Comparison of ENCODE assay signal across 9 cellular contexts in genomic region chr1:111399792-111400610, GRCh38. TPM values are rescaled to one million over a fixed set of nuclear protein-coding genes. Genes with fewer than 3 reads are reported as not detected.
A peak's percentile ranks its signal among the peaks of the same experiment; 100 is the strongest.
DNase-seq lines count a peak whose midpoint lies in the region; ATAC-seq and TF ChIP-seq lines count a peak whose summit lies in the region.
"Had no signal": no experiment of that assay in that cellular context is flagged by ENCODE, and none has a peak within 500 bp of the region (broad histone marks: within the 10 kb centered on the region; RNA-seq: fewer than 3 reads in every experiment).

No MANE protein-coding gene starts in this region.

- no peaks in the 10 kb centered on the region for H3K36me3 ChIP-seq in CD8-positive, alpha-beta memory T cell (ENCODE audit: insufficient read depth, low read length)
- H3K36me3 ChIP-seq in GM23338 (ENCODE audit: insufficient read depth) (no peaks in the 10 kb centered on the region), right atrium auricular region (no peaks in the 10 kb centered on the region), smooth muscle cell (ENCODE audit: low read depth) (no peaks in the 10 kb centered on the region)

- no peak overlapping the region for H3K4me2 ChIP-seq in GM23338
- peak overlapping the region; percentile 75 for H3K4me2 ChIP-seq in smooth muscle cell

- POLR2A ChIA-PET in CD8-positive, alpha-beta memory T cell (lab: Charles Lee): no interaction called here

- H4K20me1 ChIP-seq in GM23338 (replicated peaks; ENCODE audit: insufficient read depth) (no peaks in the 10 kb centered on the region), smooth muscle cell (ENCODE audit: low read depth) (no peaks in the 10 kb centered on the region)

- H3K4me3 ChIP-seq in CD8-positive, alpha-beta memory T cell (ENCODE audit: low read length): no peak overlapping the region
- H3K4me3 ChIP-seq in GM23338 (no peak overlapping the region), right atrium auricular region (no peak overlapping the region), smooth muscle cell (peak overlapping the region; percentile 12)

- H3F3A ChIP-seq in GM23338 (replicated peaks; ENCODE audit: low read depth) (no peaks in the 10 kb centered on the region), smooth muscle cell (ENCODE audit: low read depth) (no peaks in the 10 kb centered on the region)

- peaks cover 2 to 10% of the 10 kb centered on the region in 2 donors for H3K27me3 Mint-ChIP-seq in CD8-positive, alpha-beta memory T cell
- H3K27me3 Mint-ChIP-seq in GM23338 (ENCODE audit: insufficient read depth, low read depth, poor library complexity): peaks cover 3% of the 10 kb centered on the region

- 21% methylated on average over 9 of the region's 9 CpGs for WGBS in smooth muscle cell (ENCODE audit: low lambda C conversion rate)

- peaks cover 0 to 5% (median 2%) of the 10 kb centered on the region in 5 donors for H3K9me3 Mint-ChIP-seq in CD8-positive, alpha-beta memory T cell
- H3K9me3 Mint-ChIP-seq in GM23338: peaks cover 3% of the 10 kb centered on the region; the same call in 1 of the 3 replicates
- H3K9me3 Mint-ChIP-seq: stimulated activated effector memory CD8-positive, alpha-beta T cell treated with anti-CD3 and anti-CD28 coated beads, Interleukin-12 subunit alpha, Interleukin-12 subunit beta, amount 100 ng/mL, for 72 hours had no signal

- H3K36me3 Mint-ChIP-seq in CD8-positive, alpha-beta memory T cell: peaks cover 0 to 4% (median 0%) of the 10 kb centered on the region in 3 donors
- H3K36me3 Mint-ChIP-seq in GM23338 (ENCODE audit: low read depth): no peaks in the 10 kb centered on the region
- H3K36me3 Mint-ChIP-seq: stimulated activated effector memory CD8-positive, alpha-beta T cell treated with anti-CD3 and anti-CD28 coated beads, Interleukin-12 subunit alpha, Interleukin-12 subunit beta, amount 100 ng/mL, for 72 hours had no signal

- CTCF ChIA-PET in CD8-positive, alpha-beta memory T cell (lab: Charles Lee): interaction anchor here (0.8 to 2.9 kb wide), 14 partner anchors 15 to 370 kb away, joined by 3 to 21 read pairs (median 4); partner anchors contain the start of genes ATP5PB, CHI3L2 and WDR77

- no peaks in the 10 kb centered on the region for H3K79me2 ChIP-seq in GM23338 (replicated peaks; ENCODE audit: insufficient read depth)
- H3K79me2 ChIP-seq in smooth muscle cell (ENCODE audit: low read depth): no peaks in the 10 kb centered on the region

- DNase-seq in CD8-positive, alpha-beta memory T cell: peak in 4 of 5 donors; percentile 15 to 37 (median 26)
- peak; percentile 82 for DNase-seq in GM23338 (ENCODE audit: low spot score)
- DNase-seq in NCI-H82 treated with DMSO at 0.1 percent for 48 hours (lab: John Stamatoyannopoulos, UW; ENCODE audit: unreplicated experiment): peak; percentile 38
- DNase-seq in activated T-cell treated with anti-CD3 and anti-CD28 coated beads, Interleukin-2, amount 50 U/mL, for 48 hours: peak; percentile 44 to 52
- DNase-seq in right atrium auricular region (ENCODE audit: low spot score): peak; percentile 71
- no peak for DNase-seq in smooth muscle cell (lab: John Stamatoyannopoulos, UW; ENCODE audit: unreplicated experiment)

- H2AFZ ChIP-seq in GM23338 (no peak overlapping the region), smooth muscle cell (ENCODE audit: low read depth) (peak overlapping the region; percentile 78)

- H3K9me3 ChIP-seq in CD8-positive, alpha-beta memory T cell (ENCODE audit: low read length): no peaks in the 10 kb centered on the region
- H3K9me3 ChIP-seq in right atrium auricular region (no peaks in the 10 kb centered on the region), smooth muscle cell (replicated peaks; ENCODE audit: low read depth) (no peaks in the 10 kb centered on the region)

- no peak overlapping the region for H3K27ac ChIP-seq in CD8-positive, alpha-beta memory T cell (ENCODE audit: low read depth, low read length)
- no peak overlapping the region for H3K27ac ChIP-seq in GM23338 (ENCODE audit: low read depth)
- no peak overlapping the region for H3K27ac ChIP-seq in right atrium auricular region
- H3K27ac ChIP-seq in smooth muscle cell (ENCODE audit: low read depth): no peak overlapping the region

- H3K9me2 ChIP-seq in GM23338 (ENCODE audit: insufficient read depth): 0 out of 2 replicates have a peak, but pooled peaks cover 1% of the 10 kb centered on the region

- TF ChIP-seq CTCF in GM23338 (conservative IDR thresholded peaks at IDR 0.05; ENCODE audit: low read depth in 2 of 2) (peak; percentile 70 to 81), right atrium auricular region (IDR thresholded peaks at IDR 0.05) (peak; percentile 34 to 78), smooth muscle cell (IDR thresholded peaks at IDR 0.05; ENCODE audit: borderline replicate concordance, insufficient read depth, poor library complexity, severe bottlenecking) (peak; percentile 76)

- no peak overlapping the region for H3K27ac Mint-ChIP-seq in CD8-positive, alpha-beta memory T cell
- no peak overlapping the region for H3K27ac Mint-ChIP-seq in GM23338
- H3K27ac Mint-ChIP-seq: stimulated activated effector memory CD8-positive, alpha-beta T cell treated with anti-CD3 and anti-CD28 coated beads, Interleukin-12 subunit alpha, Interleukin-12 subunit beta, amount 100 ng/mL, for 72 hours had no signal

- no peak overlapping the region for H3K4me3 Mint-ChIP-seq in CD8-positive, alpha-beta memory T cell
- H3K4me3 Mint-ChIP-seq in GM23338: no peak overlapping the region
- H3K4me3 Mint-ChIP-seq: stimulated activated effector memory CD8-positive, alpha-beta T cell treated with anti-CD3 and anti-CD28 coated beads, Interleukin-12 subunit alpha, Interleukin-12 subunit beta, amount 100 ng/mL, for 72 hours had no signal

- peaks cover 9 to 26% (median 10%) of the 10 kb centered on the region in 3 donors for H3K4me1 Mint-ChIP-seq in CD8-positive, alpha-beta memory T cell
- no peaks in the 10 kb centered on the region for H3K4me1 Mint-ChIP-seq in GM23338

- no peak overlapping the region for H3K9ac ChIP-seq in smooth muscle cell (ENCODE audit: low read depth)

- H3K4me1 ChIP-seq in CD8-positive, alpha-beta memory T cell (ENCODE audit: insufficient read depth, low read length): no peaks in the 10 kb centered on the region
- no peaks in the 10 kb centered on the region for H3K4me1 ChIP-seq in GM23338 (ENCODE audit: insufficient read depth)
- H3K4me1 ChIP-seq in right atrium auricular region: no peaks in the 10 kb centered on the region
- H3K4me1 ChIP-seq in smooth muscle cell (ENCODE audit: low read depth): no peaks in the 10 kb centered on the region

- H3K27me3 ChIP-seq in CD8-positive, alpha-beta memory T cell (ENCODE audit: insufficient read depth, low read length, poor library complexity, severe bottlenecking): no peaks in the 10 kb centered on the region
- H3K27me3 ChIP-seq in GM23338 (ENCODE audit: insufficient read depth): no peaks in the 10 kb centered on the region
- H3K27me3 ChIP-seq in right atrium auricular region: no peaks in the 10 kb centered on the region
- H3K27me3 ChIP-seq in smooth muscle cell (ENCODE audit: low read depth): no peaks in the 10 kb centered on the region

- ATAC-seq in GM23338 (peak; percentile 25; the same call in 2 of the 3 replicates), HG03521 (IDR thresholded peaks at IDR 0.05; ENCODE audit: unreplicated experiment) (no peak), GM18873 (IDR thresholded peaks at IDR 0.05; ENCODE audit: low FRiP score, unreplicated experiment) (no peak)
- ATAC-seq: stimulated activated effector memory CD8-positive, alpha-beta T cell treated with anti-CD3 and anti-CD28 coated beads, Interleukin-12 subunit alpha, Interleukin-12 subunit beta, amount 100 ng/mL, for 72 hours had no signal

RNA-seq across cellular contexts. Expression of gene OVGP1, which starts 27.5 kb away (rescaled TPM):
- total RNA-seq in CD8-positive, alpha-beta memory T cell: 1 to 10 TPM in 1 of 2 experiments, under 1 TPM in 1; 0.69 to 1.4 TPM
- 0.63 TPM for polyA plus RNA-seq in CD8-positive, alpha-beta memory T cell
- 0.93 and 1.0 TPM in 2 replicates for total RNA-seq in GM23338 (2014; rRNA removed; shearing (Covaris generic))
- polyA plus RNA-seq in GM23338 (2016; fragmentation: Nextera tagmentation; extraction: Ambion mirVana): 0.82 and 0.99 TPM in 2 replicates
- under 1 TPM in 1 of 2 donors, not detected in 1; 0.83 TPM for total RNA-seq in right atrium auricular region
- total RNA-seq in smooth muscle cell: 1.3 and 1.4 TPM in 2 replicates
- 0.96 and 1.5 TPM in 2 replicates for polyA plus RNA-seq in smooth muscle cell

RNA-seq across cellular contexts. Expression of gene WDR77, which starts 49.1 kb away (rescaled TPM):
- 10 to 100 TPM; 73.2 to 74.7 TPM for total RNA-seq in CD8-positive, alpha-beta memory T cell
- polyA plus RNA-seq in CD8-positive, alpha-beta memory T cell: 42.2 TPM
- 111 and 117 TPM in 2 replicates for total RNA-seq in GM23338 (2014; rRNA removed; shearing (Covaris generic))
- polyA plus RNA-seq in GM23338 (2016; fragmentation: Nextera tagmentation; extraction: Ambion mirVana): 75.0 and 85.9 TPM in 2 replicates
- 10 to 100 TPM; 29.9 to 44.0 TPM for total RNA-seq in right atrium auricular region
- 22.5 and 43.3 TPM in 2 replicates for total RNA-seq in smooth muscle cell
- 35.0 and 36.7 TPM in 2 replicates for polyA plus RNA-seq in smooth muscle cell

RNA-seq across cellular contexts. Expression of gene ATP5PB, which starts 49.3 kb away (rescaled TPM):
- total RNA-seq in CD8-positive, alpha-beta memory T cell: 100 to 1,000 TPM; 351 to 360 TPM
- 455 TPM for polyA plus RNA-seq in CD8-positive, alpha-beta memory T cell
- total RNA-seq in GM23338 (2014; rRNA removed; shearing (Covaris generic)): 272 and 300 TPM in 2 replicates
- 260 and 279 TPM in 2 replicates for polyA plus RNA-seq in GM23338 (2016; fragmentation: Nextera tagmentation; extraction: Ambion mirVana)
- total RNA-seq in right atrium auricular region: 100 to 1,000 TPM; 297 to 429 TPM
- 289 and 350 TPM in 2 replicates for total RNA-seq in smooth muscle cell
- 272 and 296 TPM in 2 replicates for polyA plus RNA-seq in smooth muscle cell
